Comparison of ENCODE assay signal across 14 cellular contexts in the genomic region with DNA sequence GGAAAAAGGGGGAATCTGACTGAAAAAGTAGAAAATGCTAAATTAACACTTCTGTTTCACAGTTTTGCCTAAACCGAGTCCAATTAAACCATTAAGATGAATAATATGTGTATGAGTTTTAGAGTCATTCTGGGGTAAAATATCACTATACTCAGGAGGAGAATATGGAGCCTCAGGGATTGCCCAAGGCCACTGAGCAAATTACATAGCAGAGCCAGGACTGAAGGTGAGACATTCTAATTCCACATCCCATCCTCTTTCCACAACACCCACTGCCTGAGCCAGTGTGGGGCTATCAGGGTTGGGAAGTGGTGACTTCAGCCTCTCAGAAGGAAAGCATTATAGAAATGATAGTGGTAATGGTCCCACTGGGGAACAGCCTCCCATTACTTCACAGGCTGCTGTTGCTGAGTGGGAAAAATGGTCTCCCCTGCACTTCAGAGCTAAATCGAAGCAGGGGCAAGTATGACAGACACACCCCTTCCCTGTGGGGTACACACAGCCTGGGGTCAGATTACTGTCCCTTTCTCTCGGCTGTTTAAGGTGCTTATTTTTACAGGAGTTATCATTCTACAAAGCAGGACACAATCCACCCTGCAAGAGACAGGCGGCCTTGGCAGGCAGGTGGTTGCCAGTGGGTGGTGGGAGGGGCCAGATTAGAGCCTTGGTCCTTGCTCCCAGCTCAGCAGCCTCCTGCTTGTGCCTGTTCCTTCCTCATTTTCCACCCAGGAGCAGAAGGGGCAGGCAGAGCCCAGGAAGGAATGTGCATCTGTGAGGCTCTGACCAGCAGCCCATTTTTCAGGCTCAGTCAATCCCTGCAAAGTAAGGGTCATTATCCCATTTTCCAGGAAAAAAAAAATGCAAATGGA. TPM values are rescaled to one million over a fixed set of nuclear protein-coding genes. Genes with fewer than 3 reads are reported as not detected.
A peak's percentile ranks its signal among the peaks of the same experiment; 100 is the strongest.
DNase-seq lines count a peak whose midpoint lies in the region; ATAC-seq, FAIRE-seq and TF ChIP-seq lines count a peak whose summit lies in the region.
"Had no signal": no experiment of that assay in that cellular context is flagged by ENCODE, and none has a peak within 500 bp of the region (broad histone marks: within the 10 kb centered on the region; RNA-seq: fewer than 3 reads in every experiment).

No MANE protein-coding gene starts in this region.

- no peaks in the 10 kb centered on the region for H3K9me2 ChIP-seq in SK-N-SH

- TF ChIP-seq RAD21 in SK-N-SH (IDR thresholded peaks at IDR 0.05; ENCODE audit: low read length) (no peak), HepG2 (CRISPR knock-in tag; IDR thresholded peaks at IDR 0.05) (no peak)

- no peak overlapping the region; the same call in 1 of the 2 replicates for H2AFZ ChIP-seq in SK-N-SH (ENCODE audit: low read depth)
- no peak overlapping the region for H2AFZ ChIP-seq in HepG2 (ENCODE audit: low read length)

- H3F3A ChIP-seq in SK-N-SH (replicated peaks; ENCODE audit: insufficient read depth) = peaks cover 32% of the 10 kb centered on the region

- POLR2A ChIA-PET in SK-N-SH (lab: Yijun Ruan, JAX) (no interaction called here), HepG2 (lab: Yijun Ruan, JAX) (interaction anchor here (0.8 kb wide), 1 partner anchor 18 kb away, joined by 3 read pairs; no protein-coding TSS in a partner anchor)

- H3K79me2 ChIP-seq in SK-N-SH (ENCODE audit: insufficient read depth) (peaks cover 12% of the 10 kb centered on the region; the same call in 1 of the 2 replicates), HepG2 (ENCODE audit: insufficient read depth, low read length) (no peaks in the 10 kb centered on the region)

- H3K36me3 ChIP-seq in BLaER1 = no peaks in the 10 kb centered on the region
- no peaks in the 10 kb centered on the region for H3K36me3 ChIP-seq in SK-N-SH (replicated peaks in 1 of 2; ENCODE audit: control insufficient read depth in 1 of 2, insufficient read depth in 2 of 2, low read length in 1 of 2)
- H3K36me3 ChIP-seq in HepG2 (replicated peaks in 1 of 2; ENCODE audit: control insufficient read depth in 1 of 2, insufficient read depth in 2 of 2, low read length in 2 of 2) = no peaks in the 10 kb centered on the region
- H3K36me3 ChIP-seq in H7 (replicated peaks; ENCODE audit: control insufficient read depth, insufficient read depth, low read length) = no peaks in the 10 kb centered on the region
- H3K36me3 ChIP-seq: cardiac muscle cell, heart left ventricle, SJSA1, suprapubic skin had no signal

- H4K20me1 ChIP-seq in BLaER1 = no peaks in the 10 kb centered on the region
- H4K20me1 ChIP-seq in SK-N-SH (ENCODE audit: insufficient read depth) = no peaks in the 10 kb centered on the region
- H4K20me1 ChIP-seq in HepG2 (ENCODE audit: insufficient read depth, low read length) = no peaks in the 10 kb centered on the region

- DNase-seq in GM12892 (ENCODE audit: insufficient read length) (no peak), SK-N-SH (no peak), HepG2 (ENCODE audit: low spot score) (no peak), GF-D8 (lab: John Stamatoyannopoulos, UW) (no peak), H7 (no peak)
- DNase-seq: heart left ventricle, KG1, left ventricle myocardium superior had no signal

- H3K9me3 ChIP-seq in BLaER1 (no peaks in the 10 kb centered on the region), SK-N-SH (no peaks in the 10 kb centered on the region), HepG2 (ENCODE audit: low read length) (no peaks in the 10 kb centered on the region)
- H3K9me3 ChIP-seq: heart left ventricle, SJSA1, suprapubic skin had no signal

- FAIRE-seq in GM12892 (lab: Jason Lieb, UNC) = peak; percentile 57
- FAIRE-seq in HepG2 (lab: Jason Lieb, UNC) = no peak

- CTCF ChIA-PET in SK-N-SH (lab: Yijun Ruan, JAX) (interaction anchor here (0.7 to 3.1 kb wide), 4 partner anchors 10 to 153 kb away, joined by 3 to 12 read pairs (median 6); a partner anchor contains a TSS), HepG2 (lab: Yijun Ruan, JAX; ENCODE audit: low intra/inter-chr PET ratio, low total read pairs) (no interaction called here)

- peaks cover 95% of the 10 kb centered on the region for H3K4me1 ChIP-seq in BLaER1
- H3K4me1 ChIP-seq in SK-N-SH (ENCODE audit: control insufficient read depth in 1 of 2, insufficient read depth in 2 of 2, low read depth in 1 of 2, low read length in 1 of 2) = peaks cover 20 to 54% of the 10 kb centered on the region in 2 experiments; a peak in 3 of 4 replicates
- H3K4me1 ChIP-seq in HepG2 (ENCODE audit: insufficient read depth, low read length) = peaks cover 53% of the 10 kb centered on the region

- BruUV-seq in HepG2 (replicated peaks; lab: Mats Ljungman, UMichigan) = no TSS peak

- no peak for TF ChIP-seq POLR2A in GM12892 (IDR thresholded peaks at IDR 0.05; ENCODE audit: low read depth, low read length)
- TF ChIP-seq POLR2A in HepG2 (IDR thresholded peaks at IDR 0.05; ENCODE audit: insufficient read depth in 1 of 2, low read depth in 2 of 2, low read length in 2 of 2) = no peak

- in situ Hi-C loops in HepG2 (cut with HindIII; ENCODE audit: extremely low pct_ligation_motif_present, low pct_unique_long_range_greater_than_20kb) = no loop called here

- H3K27ac ChIP-seq in BLaER1 (peak overlapping the region; percentile 97), SK-N-SH (ENCODE audit: low read depth in 2 of 2, low read length in 1 of 2) (peak overlapping the region in 1 of 2 experiments; percentile 94; a peak in 3 of 4 replicates), HepG2 (ENCODE audit: extremely low read length, insufficient read depth, low read length) (no peak overlapping the region)
- H3K27ac ChIP-seq: cardiac muscle cell, heart left ventricle, suprapubic skin had no signal

- ATAC-seq in HepG2 (peak; percentile 56), GM19397 (IDR thresholded peaks at IDR 0.05; ENCODE audit: unreplicated experiment) (no peak), GM18498 (IDR thresholded peaks at IDR 0.05; ENCODE audit: unreplicated experiment) (no peak)
- ATAC-seq: heart left ventricle, left ventricle myocardium superior had no signal

- H3K27me3 ChIP-seq in BLaER1 (no peaks in the 10 kb centered on the region), SK-N-SH (ENCODE audit: insufficient read depth) (no peaks in the 10 kb centered on the region), HepG2 (ENCODE audit: control insufficient read depth in 1 of 2, insufficient read depth in 2 of 2, low read length in 2 of 2) (peaks cover 2 to 3% of the 10 kb centered on the region in 2 experiments; a peak in 2 of 5 replicates), H7 (ENCODE audit: control insufficient read depth, insufficient read depth, low read length) (no peaks in the 10 kb centered on the region)
- H3K27me3 ChIP-seq: heart left ventricle, SJSA1, suprapubic skin had no signal

- H3K4me3 ChIP-seq in BLaER1 = peak overlapping the region; percentile 52; the same call in 1 of the 2 replicates
- no peak overlapping the region for H3K4me3 ChIP-seq in SK-N-SH (ENCODE audit: low read depth in 2 of 2, low read length in 1 of 2)
- no peak overlapping the region; a peak in 1 of 6 replicates for H3K4me3 ChIP-seq in HepG2 (replicated peaks in 1 of 3; ENCODE audit: insufficient read depth in 1 of 3, low read depth in 2 of 3, low read length in 3 of 3)
- H3K4me3 ChIP-seq in H7 (ENCODE audit: insufficient read depth, low read depth, low read length) = no peak overlapping the region
- H3K4me3 ChIP-seq: cardiac muscle cell, heart left ventricle, SJSA1, suprapubic skin had no signal

- peak overlapping the region; percentile 92 for H3K4me2 ChIP-seq in BLaER1
- H3K4me2 ChIP-seq in SK-N-SH = peak overlapping the region; percentile 74; the same call in 1 of the 2 replicates
- H3K4me2 ChIP-seq in HepG2 (ENCODE audit: low read depth, low read length) = peak overlapping the region; percentile 37

- TF ChIP-seq CTCF in SK-N-SH (IDR thresholded peaks at IDR 0.05) (no peak), HepG2 (CRISPR knock-in tag; IDR thresholded peaks at IDR 0.05) (no peak)

- H3K9ac ChIP-seq in BLaER1 = peak overlapping the region; percentile 86
- no peak overlapping the region; the same call in 1 of the 2 replicates for H3K9ac ChIP-seq in SK-N-SH
- H3K9ac ChIP-seq in HepG2 (ENCODE audit: insufficient read depth, low read depth, low read length) = no peak overlapping the region

- intact Hi-C loops in HepG2 (cut with micrococcal nuclease; ENCODE audit: unreplicated experiment) = no loop called here

- TF ChIP-seq EP300 in SK-N-SH (IDR thresholded peaks at IDR 0.05; ENCODE audit: borderline replicate concordance in 1 of 2, low read depth in 1 of 2, low read length in 1 of 2) (no peak), HepG2 (IDR thresholded peaks at IDR 0.05; ENCODE audit: low read depth in 2 of 2, low read length in 2 of 2) (no peak), HepG2 (CRISPR knock-in tag; IDR thresholded peaks at IDR 0.05; ENCODE audit: borderline replicate concordance) (no peak)

- 79% methylated on average over 4 of the region's 4 CpGs for WGBS in SK-N-SH (ENCODE audit: low lambda C conversion rate)
- WGBS in HepG2 (ENCODE audit: low lambda C conversion rate) = 22% methylated on average over 4 of the region's 4 CpGs

RNA-seq across cellular contexts. Expression of a gene that starts 9.5 kb away (rescaled TPM):
- 3.5 TPM for polyA plus RNA-seq in GM12892 (2012; ENCODE audit: missing spikeins)
- polyA plus RNA-seq in SK-N-SH (2012; rRNA removed) (49.2 and 58.4 TPM in 2 replicates), HepG2 (2011; rRNA removed) (3.6 and 5.4 TPM in 2 replicates)
- polyA plus RNA-seq in SK-N-SH (2012; cell fraction: cytosol; rRNA removed) = 40.2 and 48.4 TPM in 2 replicates
- 59.5 and 69.2 TPM in 2 replicates for polyA plus RNA-seq in SK-N-SH (2012; cell fraction: nucleus; rRNA removed)
- 4.8 and 5.5 TPM in 2 replicates for total RNA-seq in HepG2 (2016; rRNA removed; fragmentation: Illumina TruSeq; extraction: Trizol)
- total RNA-seq in HepG2 (2016; cell fraction: cytosol; rRNA removed; fragmentation: Illumina TruSeq; extraction: Trizol; ENCODE audit: low read depth) = 2.6 and 3.2 TPM in 2 replicates
- 4.7 and 5.1 TPM in 2 replicates for total RNA-seq in HepG2 (2016; cell fraction: insoluble cytoplasmic fraction; rRNA removed; fragmentation: Illumina TruSeq; extraction: Trizol)
- 3.3 and 3.5 TPM in 2 replicates for total RNA-seq in HepG2 (2016; cell fraction: membrane; rRNA removed; fragmentation: Illumina TruSeq; extraction: Trizol)
- 4.6 TPM in 2 replicates for total RNA-seq in HepG2 (2016; cell fraction: nucleus; rRNA removed; fragmentation: Illumina TruSeq; extraction: Trizol)
- 3.1 and 3.4 TPM in 2 replicates for polyA plus RNA-seq in HepG2 (2011; cell fraction: cytosol; rRNA removed)
- 6.8 and 8.6 TPM in 2 replicates for polyA plus RNA-seq in HepG2 (2011; cell fraction: nucleus; rRNA removed)
- 4.7 and 5.8 TPM in 2 replicates for polyA plus RNA-seq in HepG2 (2012)
- 0.58 and 0.79 TPM in 2 replicates for polyA plus RNA-seq in HepG2 (2016; cell fraction: cytosol; fragmentation: Illumina TruSeq; extraction: Trizol; ENCODE audit: low read depth)
- 4.8 and 6.3 TPM in 2 replicates for polyA plus RNA-seq in HepG2 (2016; cell fraction: insoluble cytoplasmic fraction; fragmentation: Illumina TruSeq; extraction: Trizol; ENCODE audit: low read depth)
- polyA plus RNA-seq in HepG2 (2016; cell fraction: membrane; fragmentation: Illumina TruSeq; extraction: Trizol; ENCODE audit: low read depth) = 1.2 and 1.6 TPM in 2 replicates
- polyA plus RNA-seq in HepG2 (2016; cell fraction: nucleus; fragmentation: Illumina TruSeq; extraction: Trizol; ENCODE audit: insufficient read depth, low read depth) = 3.7 and 6.7 TPM in 2 replicates
- polyA minus RNA-seq in HepG2 (2011; rRNA and poly(A)+ RNA removed; ENCODE audit: low replicate concordance) = 8.2 and 39.9 TPM in 2 replicates
- polyA minus RNA-seq in HepG2 (2011; cell fraction: cytosol; rRNA and poly(A)+ RNA removed) = 7.6 and 8.4 TPM in 2 replicates
- polyA minus RNA-seq in HepG2 (2011; cell fraction: nucleus; rRNA and poly(A)+ RNA removed) = 10.4 and 10.6 TPM in 2 replicates
- total RNA-seq in H7 (2014; rRNA removed; shearing (Covaris generic)) = 53.2 and 67.4 TPM in 2 replicates

Comparison
In these comparisons a context has a peak if more than half of its experiments do, and no peak if none do; other contexts are left out.
1. H3K4me2 ChIP-seq: peak in every context shown above with its lines; median percentile 92 in BLaER1; 74 in SK-N-SH; 37 in HepG2.